18 cellular contexts compared by ENCODE assay signal in genomic region chr2:109000654-109001600, GRCh38. TPM values are rescaled to one million over a fixed set of nuclear protein-coding genes. Genes with fewer than 3 reads are reported as not detected.
"Had no signal": no experiment of that assay in that cellular context is flagged by ENCODE, and none has a peak within 500 bp of the region (broad histone marks: within the 10 kb centered on the region; RNA-seq: fewer than 3 reads in every experiment).

No MANE protein-coding gene starts in this region.

- H3K4me3 ChIP-seq: coronary artery, sigmoid colon, spleen had no signal

- H3K9me3 ChIP-seq: sigmoid colon, spleen had no signal

- H3K27me3 ChIP-seq: sigmoid colon, spleen had no signal

- H3K4me1 ChIP-seq: sigmoid colon, spleen had no signal

- H3K27ac ChIP-seq: coronary artery, sigmoid colon, spleen, WERI-Rb-1 had no signal

- DNase-seq: activated CD4-positive, alpha-beta memory T cell treated with anti-CD3 and anti-CD28 coated beads, Interleukin-2, amount 10 ng/mL, durations not matched to agents 7 days and 5 days; activated effector memory CD4-positive, alpha-beta T cell treated with Interleukin-2 at 50 U/mL for 16 hours; activated T-cell treated with anti-CD3 and anti-CD28 coated beads, Interleukin-2, amount 50 U/mL, for 4 hours; central memory CD4-positive, alpha-beta T cell; foreskin melanocyte; head of caudate nucleus; immature natural killer cell; sigmoid colon; spleen; T-helper 9 cell had no signal

- H3K36me3 ChIP-seq: sigmoid colon, spleen, WERI-Rb-1 had no signal

- ATAC-seq: activated naive CD4-positive, alpha-beta T cell treated with anti-CD3 and anti-CD28 coated beads, Interleukin-2, amount 50 U/mL, for 72 hours; activated T-cell treated with anti-CD3 and anti-CD28 coated beads, Interleukin-2, amount 50 U/mL, for 4 hours; stimulated activated naive CD8-positive, alpha-beta T cell treated with anti-CD3 and anti-CD28 coated beads, Interleukin-15, amount 100 ng/mL, for 72 hours had no signal

RNA-seq across cellular contexts. Expression of gene EDAR, which starts 11.9 kb away (rescaled TPM):
- total RNA-seq: activated CD4-positive, alpha-beta memory T cell treated with anti-CD3 and anti-CD28 coated beads, Interleukin-2, amount 10 ng/mL, durations not matched to agents 7 days and 5 days; neural crest cell; osteocyte; pulmonary artery endothelial cell; sigmoid colon; temporal lobe had no signal
- polyA plus RNA-seq: immature natural killer cell had no signal
